ENCODE assay signal across 8 cellular contexts in the genomic region with DNA sequence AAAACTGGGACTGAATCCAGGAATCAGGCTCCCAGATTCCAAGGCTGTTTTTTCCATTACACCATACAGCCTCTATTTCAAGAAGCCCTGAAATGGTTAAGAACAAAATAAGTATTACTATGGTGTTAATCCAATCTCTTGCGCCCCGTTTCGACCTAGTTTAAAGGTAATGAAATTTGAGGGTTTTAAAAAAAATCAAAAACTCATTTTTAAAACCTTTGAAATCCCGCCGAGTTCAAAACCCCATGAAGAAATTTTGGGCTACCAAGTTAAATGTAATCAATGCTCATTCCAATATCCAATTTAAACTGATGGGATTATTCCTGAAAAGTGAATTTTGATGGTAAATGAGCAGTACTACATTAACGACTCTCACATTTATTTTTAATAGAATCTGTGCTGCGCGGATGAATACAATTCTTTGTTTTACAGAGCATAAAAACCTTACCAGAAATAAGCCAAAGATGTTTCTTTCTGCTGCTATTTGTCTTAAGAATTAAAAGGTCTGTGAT. TPM values are rescaled to one million over a fixed set of nuclear protein-coding genes. Genes with fewer than 3 reads are reported as not detected.
DNase-seq lines count a peak whose midpoint lies in the region; ATAC-seq and TF ChIP-seq lines count a peak whose summit lies in the region.

No MANE protein-coding gene starts in this region.

- ATAC-seq in activated CD8-positive, alpha-beta memory T cell treated with anti-CD3 and anti-CD28 coated beads, Interleukin-2, amount 10 ng/mL, durations not matched to agents 7 days and 5 days, result no peak
- no peak for ATAC-seq in right lobe of liver
- ATAC-seq in HG02623 (IDR thresholded peaks at IDR 0.05; ENCODE audit: unreplicated experiment), result no peak
- ATAC-seq in HG03460 (IDR thresholded peaks at IDR 0.05; ENCODE audit: unreplicated experiment), result no peak

- peak overlapping the region; percentile 86 to 100 for H3K4me3 ChIP-seq in ascending aorta
- peak overlapping the region; percentile 51 to 74 (median 69) for H3K4me3 ChIP-seq in right lobe of liver
- peak overlapping the region; percentile 80 to 94 for H3K4me3 ChIP-seq in tibial artery

- H3K36me3 ChIP-seq in ascending aorta (no peaks in the 10 kb centered on the region), right lobe of liver (no peaks in the 10 kb centered on the region), tibial artery (no peaks in the 10 kb centered on the region)

- peaks cover 33% of the 10 kb centered on the region for H3K4me1 Mint-ChIP-seq in activated CD8-positive, alpha-beta memory T cell treated with anti-CD3 and anti-CD28 coated beads, Interleukin-2, amount 10 ng/mL, durations not matched to agents 7 days and 5 days

- H3K27ac Mint-ChIP-seq in activated CD8-positive, alpha-beta memory T cell treated with anti-CD3 and anti-CD28 coated beads, Interleukin-2, amount 10 ng/mL, durations not matched to agents 7 days and 5 days, result peak overlapping the region; percentile 91

- H3K27me3 Mint-ChIP-seq in activated CD8-positive, alpha-beta memory T cell treated with anti-CD3 and anti-CD28 coated beads, Interleukin-2, amount 10 ng/mL, durations not matched to agents 7 days and 5 days, result peaks cover 24% of the 10 kb centered on the region

- no peak for TF ChIP-seq CTCF in ascending aorta (IDR thresholded peaks at IDR 0.05)
- no peak for TF ChIP-seq CTCF in right lobe of liver (IDR thresholded peaks at IDR 0.05)
- TF ChIP-seq CTCF in tibial artery (IDR thresholded peaks at IDR 0.05), result no peak

- no peaks in the 10 kb centered on the region for H3K27me3 ChIP-seq in ascending aorta
- no peaks in the 10 kb centered on the region for H3K27me3 ChIP-seq in right lobe of liver
- H3K27me3 ChIP-seq in tibial artery, result no peaks in the 10 kb centered on the region

- CTCF ChIA-PET in activated CD8-positive, alpha-beta memory T cell treated with anti-CD3 and anti-CD28 coated beads, Interleukin-2, amount 10 ng/mL, durations not matched to agents 7 days and 5 days (lab: Charles Lee), result no interaction called here

- TF ChIP-seq POLR2A in right lobe of liver (IDR thresholded peaks at IDR 0.05), result no peak

- H3K9me3 ChIP-seq in ascending aorta (no peaks in the 10 kb centered on the region), right lobe of liver (no peaks in the 10 kb centered on the region), tibial artery (no peaks in the 10 kb centered on the region)

- H3K27ac ChIP-seq in ascending aorta (peak overlapping the region; percentile 97 to 100), right lobe of liver (peak overlapping the region; percentile 97 to 99 (median 99)), tibial artery (peak overlapping the region; percentile 97 to 99)

- intact Hi-C loops in ascending aorta (cut with DNase I), result loop anchor here (1.0 to 5.0 kb wide), 5 partner anchors 36 to 181 kb away; a partner anchor contains a TSS
- intact Hi-C loops in right lobe of liver (cut with DNase I), result no loop called here
- intact Hi-C loops in tibial artery (cut with DNase I; ENCODE audit: low total_unique reads), result loop anchor here (5.0 to 10.0 kb wide), 2 partner anchors 58 to 104 kb away; a partner anchor contains a TSS

- H3K36me3 Mint-ChIP-seq in activated CD8-positive, alpha-beta memory T cell treated with anti-CD3 and anti-CD28 coated beads, Interleukin-2, amount 10 ng/mL, durations not matched to agents 7 days and 5 days, result peaks cover 18% of the 10 kb centered on the region

- no peak for DNase-seq in activated CD8-positive, alpha-beta memory T cell treated with anti-CD3 and anti-CD28 coated beads, Interleukin-2, amount 10 ng/mL, durations not matched to agents 7 days and 5 days
- no peak for DNase-seq in activated CD8-positive, alpha-beta memory T cell treated with anti-CD3 and anti-CD28 coated beads, Interleukin-2, amount 50 U/mL, for 48 hours
- DNase-seq in ascending aorta (ENCODE audit: low spot score in 2 of 2) (no peak), right lobe of liver (no peak), tibial artery (no peak), germinal center (ENCODE audit: low spot score) (no peak)

- 16% methylated on average over 8 of the region's 8 CpGs for WGBS in right lobe of liver (ENCODE audit: insufficient coverage, low coverage, low lambda C conversion rate, missing lambda C conversion rate)

- H3K9me3 Mint-ChIP-seq in activated CD8-positive, alpha-beta memory T cell treated with anti-CD3 and anti-CD28 coated beads, Interleukin-2, amount 10 ng/mL, durations not matched to agents 7 days and 5 days (ENCODE audit: low read depth), result no peaks in the 10 kb centered on the region

- H3K4me1 ChIP-seq in ascending aorta (peaks cover 0 to 2% of the 10 kb centered on the region in 2 donors), right lobe of liver (peaks cover 0 to 33% (median 16%) of the 10 kb centered on the region in 4 donors), tibial artery (peaks cover 0 to 28% (median 10%) of the 10 kb centered on the region in 4 donors)

- peak overlapping the region; percentile 78 for H3K4me3 Mint-ChIP-seq in activated CD8-positive, alpha-beta memory T cell treated with anti-CD3 and anti-CD28 coated beads, Interleukin-2, amount 10 ng/mL, durations not matched to agents 7 days and 5 days

RNA-seq across cellular contexts. Expression of a gene that starts 0.8 kb away (rescaled TPM):
- 10 to 100 TPM; 22.3 to 30.1 TPM for total RNA-seq in activated CD8-positive, alpha-beta memory T cell treated with anti-CD3 and anti-CD28 coated beads, Interleukin-2, amount 10 ng/mL, durations not matched to agents 7 days and 5 days
- total RNA-seq in ascending aorta (47.8 TPM), right lobe of liver (10 to 100 TPM; 19.3 to 66.5 (median 38.9) TPM)

Comparison
In these comparisons a context has a peak if more than half of its experiments do, and no peak if none do; other contexts are left out.
1. intact Hi-C loops: an anchor here in ascending aorta (1.0 to 5.0 kb wide) and tibial artery (5.0 to 10.0 kb wide); none called in right lobe of liver.